In the genomic region with DNA sequence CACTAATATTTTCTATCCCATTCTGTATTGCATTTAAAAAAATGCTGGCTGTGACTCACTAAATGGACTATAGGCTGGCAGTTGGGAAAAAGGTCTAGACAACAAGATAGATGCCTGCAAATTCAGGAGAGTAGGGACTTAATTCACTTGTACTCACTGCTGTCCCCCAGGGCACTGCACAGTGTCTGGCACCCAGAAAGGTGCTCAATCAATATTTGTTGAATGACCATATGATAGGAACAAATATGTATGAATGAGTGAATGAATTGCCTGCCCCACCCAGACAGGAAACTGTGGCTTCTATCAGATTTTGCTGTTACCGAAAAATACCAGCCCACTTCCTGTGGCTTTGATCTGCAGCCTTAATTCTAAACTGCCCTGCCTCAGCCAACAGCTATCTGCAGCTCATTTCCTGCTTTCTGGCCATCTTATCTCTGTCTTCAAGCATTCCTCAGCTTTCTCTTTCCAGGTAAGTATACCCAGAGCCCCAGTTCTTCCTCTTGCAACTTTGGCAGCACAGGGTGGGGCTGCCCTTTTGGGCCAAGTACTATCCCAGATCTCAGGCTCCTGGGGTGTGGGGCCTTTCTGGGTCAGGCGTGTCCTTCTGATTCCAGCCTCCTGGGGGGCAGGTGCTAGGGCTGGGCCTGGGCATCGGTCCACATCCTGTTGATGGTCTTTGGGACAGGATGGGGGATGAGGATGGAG, we compare ENCODE assay signal across 9 cellular contexts. TPM values are rescaled to one million over a fixed set of nuclear protein-coding genes. Genes with fewer than 3 reads are reported as not detected.
A peak's percentile ranks its signal among the peaks of the same experiment; 100 is the strongest.
DNase-seq lines count a peak whose midpoint lies in the region; ATAC-seq and TF ChIP-seq lines count a peak whose summit lies in the region.
"Had no signal": no experiment of that assay in that cellular context is flagged by ENCODE, and none has a peak within 500 bp of the region (broad histone marks: within the 10 kb centered on the region; RNA-seq: fewer than 3 reads in every experiment).

No MANE protein-coding gene starts in this region.

- no peak overlapping the region for H2AFZ ChIP-seq in MM.1S (ENCODE audit: low read length)

- peaks cover 74% of the 10 kb centered on the region for H3K4me1 Mint-ChIP-seq in stimulated activated naive CD8-positive, alpha-beta T cell treated with anti-CD3 and anti-CD28 coated beads, Interleukin-15, amount 100 ng/mL, for 72 hours

- peaks cover 11% of the 10 kb centered on the region for H3F3A ChIP-seq in MM.1S (ENCODE audit: insufficient read depth, low read length)

- ATAC-seq in GM18909 (IDR thresholded peaks at IDR 0.05; ENCODE audit: poor library complexity, unreplicated experiment) (peak; percentile 68), left cardiac atrium (peak; percentile 4 to 29)
- peak; percentile 93 for ATAC-seq in stimulated activated naive CD8-positive, alpha-beta T cell treated with anti-CD3 and anti-CD28 coated beads, Interleukin-15, amount 100 ng/mL, for 72 hours

- H3K4me1 ChIP-seq in MM.1S (ENCODE audit: low read length), result peaks cover 14% of the 10 kb centered on the region

- peak overlapping the region; percentile 47; the same call in 1 of the 2 replicates for H3K27ac ChIP-seq in MM.1S (ENCODE audit: low read length)

- H3K4me3 Mint-ChIP-seq in stimulated activated naive CD8-positive, alpha-beta T cell treated with anti-CD3 and anti-CD28 coated beads, Interleukin-15, amount 100 ng/mL, for 72 hours, result peak overlapping the region; percentile 73 to 78

- intact Hi-C loops in left cardiac atrium (cut with DNase I), result no loop called here

- peak; percentile 87 for DNase-seq in MM.1S
- DNase-seq in activated CD4-positive, alpha-beta T cell treated with anti-CD3 and anti-CD28 coated beads, Interleukin-2, amount 50 U/mL, for 48 hours, result peak; percentile 47 to 66
- no peak for DNase-seq in left cardiac atrium
- peak; percentile 56 to 75 for DNase-seq in stimulated activated naive CD8-positive, alpha-beta T cell treated with anti-CD3 and anti-CD28 coated beads, Interleukin-15, amount 100 ng/mL, for 72 hours
- no peak for DNase-seq in NCI-H526 treated with DMSO at 0.1 percent for 48 hours (lab: John Stamatoyannopoulos, UW)
- no peak for DNase-seq in SKM-1 treated with dmso at 0.1 percent for 144 hours (lab: John Stamatoyannopoulos, UW; ENCODE audit: unreplicated experiment)
- DNase-seq in erythroblast (lab: John Stamatoyannopoulos, UW), result no peak

- H3K9me2 ChIP-seq in MM.1S (replicated peaks; ENCODE audit: insufficient read depth, low read length), result no peaks in the 10 kb centered on the region

- no peak for TF ChIP-seq POLR2A in erythroblast (IDR thresholded peaks at IDR 0.05; ENCODE audit: low read length)

- H3K9me3 ChIP-seq in MM.1S (replicated peaks; ENCODE audit: insufficient read depth, low read length), result no peaks in the 10 kb centered on the region

- H3K27me3 Mint-ChIP-seq in stimulated activated naive CD8-positive, alpha-beta T cell treated with anti-CD3 and anti-CD28 coated beads, Interleukin-15, amount 100 ng/mL, for 72 hours, result peaks cover 14% of the 10 kb centered on the region

- no peaks in the 10 kb centered on the region; the same call in 1 of the 2 replicates for H4K20me1 ChIP-seq in MM.1S (ENCODE audit: insufficient read depth, low read length)

- H3K4me2 ChIP-seq in MM.1S (ENCODE audit: low read depth, low read length), result peak overlapping the region; percentile 70

- peaks cover 41% of the 10 kb centered on the region for H3K27me3 ChIP-seq in MM.1S (replicated peaks; ENCODE audit: insufficient read depth, low read length)

- H3K9ac ChIP-seq in MM.1S (ENCODE audit: low read length), result no peak overlapping the region

- H3K9me3 Mint-ChIP-seq in stimulated activated naive CD8-positive, alpha-beta T cell treated with anti-CD3 and anti-CD28 coated beads, Interleukin-15, amount 100 ng/mL, for 72 hours, result no peaks in the 10 kb centered on the region

- no peaks in the 10 kb centered on the region for H3K36me3 ChIP-seq in MM.1S (replicated peaks; ENCODE audit: insufficient read depth, low read length)

- no peaks in the 10 kb centered on the region for H3K79me2 ChIP-seq in MM.1S (ENCODE audit: low read length)

- 0 out of 2 replicates have a peak overlapping the region, but pooled peaks have one; percentile 8 for H3K4me3 ChIP-seq in MM.1S (ENCODE audit: low read length)

- no peak for TF ChIP-seq CTCF in MM.1S (IDR thresholded peaks at IDR 0.05; ENCODE audit: low read length)

- H3K27ac Mint-ChIP-seq in stimulated activated naive CD8-positive, alpha-beta T cell treated with anti-CD3 and anti-CD28 coated beads, Interleukin-15, amount 100 ng/mL, for 72 hours, result peak overlapping the region; percentile 69 to 70

RNA-seq across cellular contexts. Expression of a gene that starts 15.3 kb away (rescaled TPM):
- total RNA-seq in left cardiac atrium, result not detected
- total RNA-seq: kidney epithelial cell had no signal

RNA-seq across cellular contexts. Expression of a gene that starts 48.5 kb away (rescaled TPM):
- total RNA-seq in left cardiac atrium, result under 1 TPM; 0.29 to 0.53 TPM
- total RNA-seq: kidney epithelial cell had no signal

Comparison
In these comparisons a context has a peak if more than half of its experiments do, and no peak if none do; other contexts are left out.
1. ATAC-seq: peak in every context shown above with its lines; median percentile 93 in stimulated activated naive CD8-positive, alpha-beta T cell treated with anti-CD3 and anti-CD28 coated beads, Interleukin-15, amount 100 ng/mL, for 72 hours; 68 in GM18909; 16 in left cardiac atrium.
2. DNase-seq: peak in MM.1S (single experiment), activated CD4-positive, alpha-beta T cell treated with anti-CD3 and anti-CD28 coated beads, Interleukin-2, amount 50 U/mL, for 48 hours (2 of 2) and stimulated activated naive CD8-positive, alpha-beta T cell treated with anti-CD3 and anti-CD28 coated beads, Interleukin-15, amount 100 ng/mL, for 72 hours (2 of 2); none in left cardiac atrium (single experiment), NCI-H526 treated with DMSO at 0.1 percent for 48 hours (single experiment), SKM-1 treated with dmso at 0.1 percent for 144 hours (single experiment) and erythroblast (0 of 2).